ENCODE assay signal across 27 cellular contexts in the genomic region with DNA sequence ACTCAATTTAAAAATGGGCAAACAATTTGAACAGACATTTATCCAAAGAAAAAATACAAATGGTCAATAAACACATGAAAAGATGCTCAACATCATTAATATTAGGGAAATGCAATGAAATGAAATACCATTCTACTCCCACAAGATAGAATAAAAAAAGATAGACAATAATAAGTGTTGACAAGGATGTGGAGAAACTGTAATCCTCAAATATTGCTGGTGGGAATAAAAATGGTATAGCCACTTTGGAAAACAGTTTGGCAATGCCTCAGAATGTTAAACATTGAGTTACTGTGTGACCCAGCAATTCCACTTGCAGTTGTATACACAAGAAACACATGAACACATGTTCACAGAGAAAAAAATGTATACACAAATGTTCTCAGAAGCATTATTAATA.
"Had no signal": no experiment of that assay in that cellular context is flagged by ENCODE, and none has a peak within 500 bp of the region (broad histone marks: within the 10 kb centered on the region; RNA-seq: fewer than 3 reads in every experiment).

No MANE protein-coding gene starts in this region.

- H3K4me3 ChIP-seq: colonic mucosa, coronary artery, dorsolateral prefrontal cortex, esophagus muscularis mucosa, esophagus squamous epithelium, gastrocnemius medialis, gastroesophageal sphincter, heart left ventricle, heart right ventricle had no signal

- FAIRE-seq: colon, endothelial cell of umbilical vein, frontal cortex had no signal

- H3K9me3 ChIP-seq: colonic mucosa, esophagus squamous epithelium, gastrocnemius medialis had no signal

- H3K27ac ChIP-seq: colonic mucosa, coronary artery, dorsolateral prefrontal cortex, epithelial cell of prostate, esophagus muscularis mucosa, esophagus squamous epithelium, foreskin keratinocyte, gastrocnemius medialis, gastroesophageal sphincter, heart left ventricle, heart right ventricle had no signal

- ATAC-seq: effector memory CD8-positive, alpha-beta T cell; esophagus mucosa; foreskin keratinocyte; gastrocnemius medialis; gastroesophageal sphincter; heart left ventricle; heart right ventricle had no signal

- H3K27me3 ChIP-seq: colonic mucosa, dorsolateral prefrontal cortex, esophagus muscularis mucosa, esophagus squamous epithelium, foreskin keratinocyte, gastrocnemius medialis, gastroesophageal sphincter, heart left ventricle, heart right ventricle had no signal

- H3K36me3 ChIP-seq: colonic mucosa, esophagus muscularis mucosa, esophagus squamous epithelium, gastrocnemius medialis, gastroesophageal sphincter, heart left ventricle, heart right ventricle had no signal

- DNase-seq: colonic mucosa; cortex of kidney; dermis blood vessel endothelial cell; dorsolateral prefrontal cortex; effector CD4-positive, alpha-beta T cell; effector CD8-positive, alpha-beta T cell; effector memory CD4-positive, alpha-beta T cell; effector memory CD8-positive, alpha-beta T cell; endodermal cell; erythroblast; esophagus squamous epithelium; foreskin fibroblast; foreskin keratinocyte; foreskin melanocyte; gastrocnemius medialis; glutamatergic neuron; head of caudate nucleus; heart left ventricle; heart right ventricle had no signal

- H3K4me1 ChIP-seq: colonic mucosa, esophagus muscularis mucosa, esophagus squamous epithelium, foreskin keratinocyte, gastrocnemius medialis, gastroesophageal sphincter, heart left ventricle, heart right ventricle had no signal
